In the genomic region with DNA sequence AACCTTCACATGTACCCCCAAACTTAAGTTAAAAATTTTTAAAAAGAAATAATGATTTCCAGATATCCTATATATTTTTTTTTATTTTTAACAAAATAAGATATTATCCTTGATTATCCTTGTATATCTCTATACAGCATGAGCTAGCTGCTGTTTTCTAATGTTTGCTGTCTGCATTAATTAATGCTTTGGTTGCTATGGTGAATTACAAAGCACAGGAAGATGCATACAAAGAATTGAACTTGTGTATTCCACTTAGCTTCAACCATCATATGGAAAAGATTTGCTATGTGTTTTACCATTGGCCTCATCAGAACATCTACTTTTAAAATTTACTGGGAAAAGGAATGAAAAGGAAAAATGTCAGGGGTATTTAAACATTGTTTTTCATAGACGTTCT, we compare ENCODE assay signal across 18 cellular contexts.
"Had no signal": no experiment of that assay in that cellular context is flagged by ENCODE, and none has a peak within 500 bp of the region (broad histone marks: within the 10 kb centered on the region; RNA-seq: fewer than 3 reads in every experiment).

No MANE protein-coding gene starts in this region.

- H3K4me3 Mint-ChIP-seq: activated CD4-positive, alpha-beta T cell treated with anti-CD3 and anti-CD28 coated beads, Interleukin-2, amount 10 ng/mL, durations not matched to agents 7 days and 5 days; memory B cell; neural crest cell had no signal

- DNase-seq: activated CD4-positive, alpha-beta T cell treated with anti-CD3 and anti-CD28 coated beads, Interleukin-2, amount 10 ng/mL, durations not matched to agents 7 days and 5 days; activated CD8-positive, alpha-beta memory T cell treated with anti-CD3 and anti-CD28 coated beads for 24 hours; activated CD8-positive, alpha-beta memory T cell treated with anti-CD3 and anti-CD28 coated beads, Interleukin-2, amount 50 U/mL, for 48 hours; activated effector memory CD4-positive, alpha-beta T cell treated with anti-CD3 and anti-CD28 coated beads, Interleukin-2, amount 50 U/mL, for 16 hours; activated naive CD4-positive, alpha-beta T cell treated with anti-CD3 and anti-CD28 coated beads, Interleukin-2, amount 50 U/mL, for 16 hours; activated T-cell treated with anti-CD3 and anti-CD28 coated beads, Interleukin-2, amount 50 U/mL, for 48 hours; effector CD4-positive, alpha-beta T cell; stimulated activated CD4-positive, alpha-beta T cell treated with anti-CD3 and anti-CD28 coated beads, Interleukin-12 subunit alpha, Interleukin-12 subunit beta, amount 100 ng/mL, for 4 hours; stimulated activated CD4-positive, alpha-beta T cell treated with anti-CD3 and anti-CD28 coated beads, Interleukin-1b, Interleukin-23, amount 100 ng/mL, for 48 hours; stimulated activated CD8-positive, alpha-beta memory T cell treated with anti-CD3 and anti-CD28 coated beads, Interleukin-4, amount 100 ng/mL, for 48 hours; substantia nigra; tibial artery had no signal

- H3K27ac Mint-ChIP-seq: activated CD4-positive, alpha-beta T cell treated with anti-CD3 and anti-CD28 coated beads, Interleukin-2, amount 10 ng/mL, durations not matched to agents 7 days and 5 days; memory B cell; progenitor cell of endocrine pancreas had no signal

- H3K27me3 Mint-ChIP-seq: activated CD4-positive, alpha-beta T cell treated with anti-CD3 and anti-CD28 coated beads, Interleukin-2, amount 10 ng/mL, durations not matched to agents 7 days and 5 days; memory B cell; progenitor cell of endocrine pancreas had no signal

- H3K9me3 Mint-ChIP-seq: memory B cell had no signal

- H3K4me1 ChIP-seq: ascending aorta, right atrium auricular region, tibial artery had no signal

- ATAC-seq: activated CD4-positive, CD25-positive, alpha-beta regulatory T cell treated with anti-CD3 and anti-CD28 coated beads, Interleukin-2, amount 50 U/mL, for 24 hours had no signal

- H3K27ac ChIP-seq: ascending aorta, right atrium auricular region, tibial artery had no signal

- H3K9me3 ChIP-seq: right atrium auricular region, tibial artery had no signal

- H3K27me3 ChIP-seq: ascending aorta, right atrium auricular region, tibial artery had no signal

- H3K4me3 ChIP-seq: ascending aorta, right atrium auricular region, tibial artery had no signal
